ENCODE assay signal across 1 cellular context in genomic region chr10:95475827-95476481, GRCh38.
TF ChIP-seq lines count a peak whose summit lies in the region.

No MANE protein-coding gene starts in this region.

TF ChIP-seq in HepG2, 621 proteins besides CTCF, POLR2A, EP300 and RAD21 (continued from another document and continues in another):
- TF ChIP-seq, protein P1, sequence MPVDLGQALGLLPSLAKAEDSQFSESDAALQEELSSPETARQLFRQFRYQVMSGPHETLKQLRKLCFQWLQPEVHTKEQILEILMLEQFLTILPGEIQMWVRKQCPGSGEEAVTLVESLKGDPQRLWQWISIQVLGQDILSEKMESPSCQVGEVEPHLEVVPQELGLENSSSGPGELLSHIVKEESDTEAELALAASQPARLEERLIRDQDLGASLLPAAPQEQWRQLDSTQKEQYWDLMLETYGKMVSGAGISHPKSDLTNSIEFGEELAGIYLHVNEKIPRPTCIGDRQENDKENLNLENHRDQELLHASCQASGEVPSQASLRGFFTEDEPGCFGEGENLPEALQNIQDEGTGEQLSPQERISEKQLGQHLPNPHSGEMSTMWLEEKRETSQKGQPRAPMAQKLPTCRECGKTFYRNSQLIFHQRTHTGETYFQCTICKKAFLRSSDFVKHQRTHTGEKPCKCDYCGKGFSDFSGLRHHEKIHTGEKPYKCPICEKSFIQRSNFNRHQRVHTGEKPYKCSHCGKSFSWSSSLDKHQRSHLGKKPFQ (CRISPR knock-in tag; IDR thresholded peaks at IDR 0.05; ENCODE audit: insufficient replicate concordance), result no peak
- TF ChIP-seq SOX6 (IDR thresholded peaks at IDR 0.05), result no peak
- TF ChIP-seq SOX6 (CRISPR knock-in tag; IDR thresholded peaks at IDR 0.05), result peak; percentile 92
- TF ChIP-seq, protein P2, sequence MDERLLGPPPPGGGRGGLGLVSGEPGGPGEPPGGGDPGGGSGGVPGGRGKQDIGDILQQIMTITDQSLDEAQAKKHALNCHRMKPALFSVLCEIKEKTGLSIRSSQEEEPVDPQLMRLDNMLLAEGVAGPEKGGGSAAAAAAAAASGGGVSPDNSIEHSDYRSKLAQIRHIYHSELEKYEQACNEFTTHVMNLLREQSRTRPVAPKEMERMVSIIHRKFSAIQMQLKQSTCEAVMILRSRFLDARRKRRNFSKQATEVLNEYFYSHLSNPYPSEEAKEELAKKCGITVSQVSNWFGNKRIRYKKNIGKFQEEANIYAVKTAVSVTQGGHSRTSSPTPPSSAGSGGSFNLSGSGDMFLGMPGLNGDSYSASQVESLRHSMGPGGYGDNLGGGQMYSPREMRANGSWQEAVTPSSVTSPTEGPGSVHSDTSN (CRISPR knock-in tag; IDR thresholded peaks at IDR 0.05), result no peak
- no peak for TF ChIP-seq ARNT (IDR thresholded peaks at IDR 0.05)
- TF ChIP-seq CENPBD1 (CRISPR knock-in tag; IDR thresholded peaks at IDR 0.05; ENCODE audit: borderline replicate concordance, low read depth), result no peak
- TF ChIP-seq RAD51 (IDR thresholded peaks at IDR 0.05; ENCODE audit: borderline replicate concordance), result no peak
- TF ChIP-seq, protein P3, sequence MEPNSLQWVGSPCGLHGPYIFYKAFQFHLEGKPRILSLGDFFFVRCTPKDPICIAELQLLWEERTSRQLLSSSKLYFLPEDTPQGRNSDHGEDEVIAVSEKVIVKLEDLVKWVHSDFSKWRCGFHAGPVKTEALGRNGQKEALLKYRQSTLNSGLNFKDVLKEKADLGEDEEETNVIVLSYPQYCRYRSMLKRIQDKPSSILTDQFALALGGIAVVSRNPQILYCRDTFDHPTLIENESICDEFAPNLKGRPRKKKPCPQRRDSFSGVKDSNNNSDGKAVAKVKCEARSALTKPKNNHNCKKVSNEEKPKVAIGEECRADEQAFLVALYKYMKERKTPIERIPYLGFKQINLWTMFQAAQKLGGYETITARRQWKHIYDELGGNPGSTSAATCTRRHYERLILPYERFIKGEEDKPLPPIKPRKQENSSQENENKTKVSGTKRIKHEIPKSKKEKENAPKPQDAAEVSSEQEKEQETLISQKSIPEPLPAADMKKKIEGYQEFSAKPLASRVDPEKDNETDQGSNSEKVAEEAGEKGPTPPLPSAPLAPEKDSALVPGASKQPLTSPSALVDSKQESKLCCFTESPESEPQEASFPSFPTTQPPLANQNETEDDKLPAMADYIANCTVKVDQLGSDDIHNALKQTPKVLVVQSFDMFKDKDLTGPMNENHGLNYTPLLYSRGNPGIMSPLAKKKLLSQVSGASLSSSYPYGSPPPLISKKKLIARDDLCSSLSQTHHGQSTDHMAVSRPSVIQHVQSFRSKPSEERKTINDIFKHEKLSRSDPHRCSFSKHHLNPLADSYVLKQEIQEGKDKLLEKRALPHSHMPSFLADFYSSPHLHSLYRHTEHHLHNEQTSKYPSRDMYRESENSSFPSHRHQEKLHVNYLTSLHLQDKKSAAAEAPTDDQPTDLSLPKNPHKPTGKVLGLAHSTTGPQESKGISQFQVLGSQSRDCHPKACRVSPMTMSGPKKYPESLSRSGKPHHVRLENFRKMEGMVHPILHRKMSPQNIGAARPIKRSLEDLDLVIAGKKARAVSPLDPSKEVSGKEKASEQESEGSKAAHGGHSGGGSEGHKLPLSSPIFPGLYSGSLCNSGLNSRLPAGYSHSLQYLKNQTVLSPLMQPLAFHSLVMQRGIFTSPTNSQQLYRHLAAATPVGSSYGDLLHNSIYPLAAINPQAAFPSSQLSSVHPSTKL (CRISPR knock-in tag; IDR thresholded peaks at IDR 0.05), result peak; percentile 94
- TF ChIP-seq, protein P4, sequence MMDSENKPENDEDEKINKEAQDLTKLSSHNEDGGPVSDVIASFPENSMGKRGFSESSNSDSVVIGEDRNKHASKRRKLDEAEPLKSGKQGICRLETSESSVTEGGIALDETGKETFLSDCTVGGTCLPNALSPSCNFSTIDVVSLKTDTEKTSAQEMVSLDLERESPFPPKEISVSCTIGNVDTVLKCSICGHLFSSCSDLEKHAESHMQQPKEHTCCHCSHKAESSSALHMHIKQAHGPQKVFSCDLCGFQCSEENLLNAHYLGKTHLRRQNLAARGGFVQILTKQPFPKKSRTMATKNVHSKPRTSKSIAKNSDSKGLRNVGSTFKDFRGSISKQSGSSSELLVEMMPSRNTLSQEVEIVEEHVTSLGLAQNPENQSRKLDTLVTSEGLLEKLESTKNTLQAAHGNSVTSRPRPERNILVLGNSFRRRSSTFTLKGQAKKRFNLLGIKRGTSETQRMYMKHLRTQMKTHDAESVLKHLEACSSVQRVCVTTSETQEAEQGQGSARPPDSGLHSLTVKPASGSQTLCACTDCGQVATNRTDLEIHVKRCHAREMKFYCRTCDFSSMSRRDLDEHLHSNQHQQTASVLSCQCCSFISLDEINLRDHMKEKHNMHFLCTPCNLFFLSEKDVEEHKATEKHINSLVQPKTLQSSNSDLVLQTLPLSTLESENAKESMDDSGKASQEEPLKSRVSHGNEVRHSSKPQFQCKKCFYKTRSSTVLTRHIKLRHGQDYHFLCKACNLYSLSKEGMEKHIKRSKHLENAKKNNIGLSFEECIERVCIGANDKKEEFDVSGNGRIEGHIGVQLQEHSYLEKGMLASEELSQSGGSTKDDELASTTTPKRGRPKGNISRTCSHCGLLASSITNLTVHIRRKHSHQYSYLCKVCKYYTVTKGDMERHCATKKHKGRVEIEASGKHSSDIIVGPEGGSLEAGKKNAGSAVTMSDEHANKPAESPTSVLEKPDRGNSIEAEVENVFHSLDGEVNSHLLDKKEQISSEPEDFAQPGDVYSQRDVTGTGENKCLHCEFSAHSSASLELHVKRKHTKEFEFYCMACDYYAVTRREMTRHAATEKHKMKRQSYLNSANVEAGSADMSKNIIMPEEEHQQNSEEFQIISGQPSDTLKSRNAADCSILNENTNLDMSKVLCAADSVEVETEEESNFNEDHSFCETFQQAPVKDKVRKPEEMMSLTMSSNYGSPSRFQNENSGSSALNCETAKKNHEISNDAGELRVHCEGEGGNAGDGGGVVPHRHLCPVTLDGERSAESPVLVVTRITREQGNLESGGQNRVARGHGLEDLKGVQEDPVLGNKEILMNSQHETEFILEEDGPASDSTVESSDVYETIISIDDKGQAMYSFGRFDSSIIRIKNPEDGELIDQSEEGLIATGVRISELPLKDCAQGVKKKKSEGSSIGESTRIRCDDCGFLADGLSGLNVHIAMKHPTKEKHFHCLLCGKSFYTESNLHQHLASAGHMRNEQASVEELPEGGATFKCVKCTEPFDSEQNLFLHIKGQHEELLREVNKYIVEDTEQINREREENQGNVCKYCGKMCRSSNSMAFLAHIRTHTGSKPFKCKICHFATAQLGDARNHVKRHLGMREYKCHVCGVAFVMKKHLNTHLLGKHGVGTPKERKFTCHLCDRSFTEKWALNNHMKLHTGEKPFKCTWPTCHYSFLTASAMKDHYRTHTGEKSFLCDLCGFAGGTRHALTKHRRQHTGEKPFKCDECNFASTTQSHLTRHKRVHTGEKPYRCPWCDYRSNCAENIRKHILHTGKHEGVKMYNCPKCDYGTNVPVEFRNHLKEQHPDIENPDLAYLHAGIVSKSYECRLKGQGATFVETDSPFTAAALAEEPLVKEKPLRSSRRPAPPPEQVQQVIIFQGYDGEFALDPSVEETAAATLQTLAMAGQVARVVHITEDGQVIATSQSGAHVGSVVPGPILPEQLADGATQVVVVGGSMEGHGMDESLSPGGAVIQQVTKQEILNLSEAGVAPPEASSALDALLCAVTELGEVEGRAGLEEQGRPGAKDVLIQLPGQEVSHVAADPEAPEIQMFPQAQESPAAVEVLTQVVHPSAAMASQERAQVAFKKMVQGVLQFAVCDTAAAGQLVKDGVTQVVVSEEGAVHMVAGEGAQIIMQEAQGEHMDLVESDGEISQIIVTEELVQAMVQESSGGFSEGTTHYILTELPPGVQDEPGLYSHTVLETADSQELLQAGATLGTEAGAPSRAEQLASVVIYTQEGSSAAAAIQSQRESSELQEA (CRISPR knock-in tag; IDR thresholded peaks at IDR 0.05; ENCODE audit: not compliant biosample characterization), result no peak
- peak; percentile 76; the same call in 1 of the 2 replicates for TF ChIP-seq GFI1 (CRISPR knock-in tag; IDR thresholded peaks at IDR 0.05; ENCODE audit: borderline replicate concordance)
- no peak for TF ChIP-seq PTBP1 (IDR thresholded peaks at IDR 0.05; ENCODE audit: low read depth, low read length, poor library complexity, severe bottlenecking)
- no peak for TF ChIP-seq HNRNPUL1 (IDR thresholded peaks at IDR 0.05; ENCODE audit: low read depth, low read length)
- peak; percentile 88 for TF ChIP-seq KDM6A (CRISPR knock-in tag; IDR thresholded peaks at IDR 0.05; ENCODE audit: low read depth)
- TF ChIP-seq ZBTB20 (CRISPR knock-in tag; IDR thresholded peaks at IDR 0.05; ENCODE audit: borderline replicate concordance, low read depth), result peak; percentile 62; the same call in 1 of the 2 replicates
- no peak for TF ChIP-seq EZH2 (conservative IDR thresholded peaks at IDR 0.05; ENCODE audit: low read depth, low read length)
- TF ChIP-seq SNRNP70 (IDR thresholded peaks at IDR 0.05; ENCODE audit: low read depth, low read length), result no peak
- TF ChIP-seq ZNF256 (CRISPR knock-in tag; conservative IDR thresholded peaks at IDR 0.05), result no peak
- TF ChIP-seq CBX1 (IDR thresholded peaks at IDR 0.05; ENCODE audit: low read depth), result no peak
- TF ChIP-seq, protein P5, sequence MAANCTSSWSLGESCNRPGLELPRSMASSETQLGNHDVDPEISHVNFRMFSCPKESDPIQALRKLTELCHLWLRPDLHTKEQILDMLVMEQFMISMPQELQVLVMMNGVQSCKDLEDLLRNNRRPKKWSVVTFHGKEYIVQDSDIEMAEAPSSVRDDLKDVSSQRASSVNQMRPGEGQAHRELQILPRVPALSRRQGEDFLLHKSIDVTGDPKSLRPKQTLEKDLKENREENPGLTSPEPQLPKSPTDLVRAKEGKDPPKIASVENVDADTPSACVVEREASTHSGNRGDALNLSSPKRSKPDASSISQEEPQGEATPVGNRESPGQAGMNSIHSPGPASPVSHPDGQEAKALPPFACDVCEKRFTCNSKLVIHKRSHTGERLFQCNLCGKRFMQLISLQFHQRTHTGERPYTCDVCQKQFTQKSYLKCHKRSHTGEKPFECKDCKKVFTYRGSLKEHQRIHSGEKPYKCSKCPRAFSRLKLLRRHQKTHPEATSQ (CRISPR knock-in tag; IDR thresholded peaks at IDR 0.05; ENCODE audit: borderline replicate concordance), result no peak
- TF ChIP-seq EED (CRISPR knock-in tag; IDR thresholded peaks at IDR 0.05), result no peak
- TF ChIP-seq ZNF484 (CRISPR knock-in tag; IDR thresholded peaks at IDR 0.05; ENCODE audit: borderline replicate concordance, low read depth), result no peak
- TF ChIP-seq NKX3-1 (CRISPR knock-in tag; IDR thresholded peaks at IDR 0.05), result peak; percentile 68; the same call in 1 of the 2 replicates
- TF ChIP-seq E2F5 (CRISPR knock-in tag; conservative IDR thresholded peaks at IDR 0.05), result no peak
- TF ChIP-seq KLF13 (CRISPR knock-in tag; IDR thresholded peaks at IDR 0.05), result no peak
- TF ChIP-seq KAT7 (CRISPR knock-in tag; IDR thresholded peaks at IDR 0.05; ENCODE audit: borderline replicate concordance), result 0 out of 2 replicates have a peak, but pooled peaks have one; percentile 30
- TF ChIP-seq ZSCAN25 (CRISPR knock-in tag; IDR thresholded peaks at IDR 0.05), result 0 out of 2 replicates have a peak, but pooled peaks have one; percentile 29
- TF ChIP-seq HMGA1 (CRISPR knock-in tag; conservative IDR thresholded peaks at IDR 0.05), result no peak
- TF ChIP-seq DNMT1 (CRISPR knock-in tag; IDR thresholded peaks at IDR 0.05), result no peak
- peak; percentile 75 for TF ChIP-seq SIX1 (CRISPR knock-in tag; IDR thresholded peaks at IDR 0.05; ENCODE audit: borderline replicate concordance)
- no peak for TF ChIP-seq ZMAT5 (CRISPR knock-in tag; IDR thresholded peaks at IDR 0.05; ENCODE audit: borderline replicate concordance, low read depth)
- TF ChIP-seq TOPORS (CRISPR knock-in tag; IDR thresholded peaks at IDR 0.05), result no peak
- peak; percentile 87 for TF ChIP-seq TBX2 (CRISPR knock-in tag; IDR thresholded peaks at IDR 0.05; ENCODE audit: borderline replicate concordance)
- no peak for TF ChIP-seq NR3C1 (CRISPR knock-in tag; IDR thresholded peaks at IDR 0.05)
- peak; percentile 56; the same call in 1 of the 2 replicates for TF ChIP-seq ZSCAN9 (CRISPR knock-in tag; IDR thresholded peaks at IDR 0.05; ENCODE audit: borderline replicate concordance)
- peak; percentile 79; the same call in 1 of the 2 replicates for TF ChIP-seq YEATS4 (CRISPR knock-in tag; IDR thresholded peaks at IDR 0.05; ENCODE audit: borderline replicate concordance)
- TF ChIP-seq ETS1 (CRISPR knock-in tag; IDR thresholded peaks at IDR 0.05), result no peak
- TF ChIP-seq ZNF383 (CRISPR knock-in tag; IDR thresholded peaks at IDR 0.05; ENCODE audit: borderline replicate concordance), result no peak
